ENCODE assay signal across 24 cellular contexts in genomic region chr17:75019146-75019545, GRCh38. TPM values are rescaled to one million over a fixed set of nuclear protein-coding genes. Genes with fewer than 3 reads are reported as not detected.
"Had no signal": no experiment of that assay in that cellular context is flagged by ENCODE, and none has a peak within 500 bp of the region (broad histone marks: within the 10 kb centered on the region; RNA-seq: fewer than 3 reads in every experiment).

No MANE protein-coding gene starts in this region.

- H3K9me3 Mint-ChIP-seq: activated CD4-positive, alpha-beta memory T cell treated with anti-CD3 and anti-CD28 coated beads, Interleukin-2, amount 10 ng/mL, durations not matched to agents 7 days and 5 days; activated CD4-positive, alpha-beta T cell treated with anti-CD3 and anti-CD28 coated beads, Interleukin-2, amount 10 ng/mL, durations not matched to agents 24 days and 14 days; activated naive CD4-positive, alpha-beta T cell treated with anti-CD3 and anti-CD28 coated beads, Interleukin-2, amount 10 ng/mL, durations not matched to agents 7 days and 5 days; dendritic cell treated with granulocyte-macrophage colony-stimulating factor and Interleukin-4, amounts not matched to agents 40 ng/mL and 50 ng/mL, for 4 days; immature natural killer cell; nephron; stimulated activated memory B cell treated with anti-CD40 and anti-IgM and Interleukin-4, amounts not matched to agents 10 μg/mL and 1 μg/mL and 100 μg/mL, for 72 hours had no signal

- H3K9me3 ChIP-seq: stomach, thoracic aorta had no signal

- FAIRE-seq: small intestine had no signal

- H3K27me3 ChIP-seq: cardiac muscle cell, hepatocyte, stomach had no signal

- H3K27ac ChIP-seq: cardiac muscle cell, hepatocyte, parathyroid adenoma, stomach, thoracic aorta had no signal

- H3K9ac ChIP-seq: parathyroid adenoma had no signal

- H3K4me3 Mint-ChIP-seq: activated CD4-positive, alpha-beta memory T cell treated with anti-CD3 and anti-CD28 coated beads, Interleukin-2, amount 10 ng/mL, durations not matched to agents 7 days and 5 days; activated CD4-positive, alpha-beta T cell treated with anti-CD3 and anti-CD28 coated beads, Interleukin-2, amount 10 ng/mL, durations not matched to agents 24 days and 14 days; activated CD8-positive, alpha-beta memory T cell treated with anti-CD3 and anti-CD28 coated beads, Interleukin-2, amount 10 ng/mL, durations not matched to agents 7 days and 5 days; activated naive CD4-positive, alpha-beta T cell treated with anti-CD3 and anti-CD28 coated beads, Interleukin-2, amount 10 ng/mL, durations not matched to agents 7 days and 5 days; dendritic cell treated with granulocyte-macrophage colony-stimulating factor and Interleukin-4, amounts not matched to agents 40 ng/mL and 50 ng/mL, for 4 days; immature natural killer cell; nephron; stimulated activated memory B cell treated with anti-CD40 and anti-IgM and Interleukin-4, amounts not matched to agents 10 μg/mL and 1 μg/mL and 100 μg/mL, for 72 hours had no signal

- H3K27ac Mint-ChIP-seq: activated CD4-positive, alpha-beta memory T cell treated with anti-CD3 and anti-CD28 coated beads, Interleukin-2, amount 10 ng/mL, durations not matched to agents 7 days and 5 days; activated CD4-positive, alpha-beta T cell treated with anti-CD3 and anti-CD28 coated beads, Interleukin-2, amount 10 ng/mL, durations not matched to agents 24 days and 14 days; activated CD8-positive, alpha-beta memory T cell treated with anti-CD3 and anti-CD28 coated beads, Interleukin-2, amount 10 ng/mL, durations not matched to agents 7 days and 5 days; activated naive CD4-positive, alpha-beta T cell treated with anti-CD3 and anti-CD28 coated beads, Interleukin-2, amount 10 ng/mL, durations not matched to agents 7 days and 5 days; dendritic cell treated with granulocyte-macrophage colony-stimulating factor and Interleukin-4, amounts not matched to agents 40 ng/mL and 50 ng/mL, for 4 days; immature natural killer cell; nephron; stimulated activated memory B cell treated with anti-CD40 and anti-IgM and Interleukin-4, amounts not matched to agents 10 μg/mL and 1 μg/mL and 100 μg/mL, for 72 hours had no signal

- ATAC-seq: activated CD8-positive, alpha-beta memory T cell treated with anti-CD3 and anti-CD28 coated beads, Interleukin-2, amount 10 ng/mL, durations not matched to agents 7 days and 5 days; left ventricle myocardium superior; sciatic nerve; stimulated activated memory B cell treated with anti-CD40 and anti-IgM and Interleukin-4, amounts not matched to agents 10 μg/mL and 1 μg/mL and 100 μg/mL, for 72 hours had no signal

- DNase-seq: activated CD4-positive, alpha-beta memory T cell treated with anti-CD3 and anti-CD28 coated beads, Interleukin-2, amount 10 ng/mL, durations not matched to agents 7 days and 5 days; activated CD4-positive, alpha-beta T cell treated with anti-CD3 and anti-CD28 coated beads, Interleukin-2, amount 10 ng/mL, durations not matched to agents 24 days and 14 days; activated CD8-positive, alpha-beta memory T cell treated with anti-CD3 and anti-CD28 coated beads, Interleukin-2, amount 10 ng/mL, durations not matched to agents 7 days and 5 days; activated effector memory CD4-positive, alpha-beta T cell treated with anti-CD3 and anti-CD28 coated beads, Interleukin-2, amount 50 U/mL, for 16 hours; activated naive CD4-positive, alpha-beta T cell treated with anti-CD3 and anti-CD28 coated beads, Interleukin-2, amount 10 ng/mL, durations not matched to agents 7 days and 5 days; activated T-cell treated with anti-CD3 and anti-CD28 coated beads for 4 hours; effector CD8-positive, alpha-beta T cell; foreskin melanocyte; glutamatergic neuron; immature natural killer cell; left ventricle myocardium superior; mammary epithelial cell; small intestine; stimulated activated CD4-positive, alpha-beta T cell treated with anti-CD3 and anti-CD28 coated beads, Interleukin-2, amount 100 ng/mL, for 24 hours; stomach; T1000 had no signal

- H3K4me2 ChIP-seq: hepatocyte had no signal

- H3K4me1 ChIP-seq: parathyroid adenoma had no signal

- H3K4me3 ChIP-seq: cardiac muscle cell, hepatocyte, stomach, thoracic aorta had no signal

- H2AFZ ChIP-seq: hepatocyte, parathyroid adenoma had no signal

- H3K27me3 Mint-ChIP-seq: activated CD4-positive, alpha-beta memory T cell treated with anti-CD3 and anti-CD28 coated beads, Interleukin-2, amount 10 ng/mL, durations not matched to agents 7 days and 5 days; activated CD4-positive, alpha-beta T cell treated with anti-CD3 and anti-CD28 coated beads, Interleukin-2, amount 10 ng/mL, durations not matched to agents 24 days and 14 days; activated CD8-positive, alpha-beta memory T cell treated with anti-CD3 and anti-CD28 coated beads, Interleukin-2, amount 10 ng/mL, durations not matched to agents 7 days and 5 days; activated naive CD4-positive, alpha-beta T cell treated with anti-CD3 and anti-CD28 coated beads, Interleukin-2, amount 10 ng/mL, durations not matched to agents 7 days and 5 days; dendritic cell treated with granulocyte-macrophage colony-stimulating factor and Interleukin-4, amounts not matched to agents 40 ng/mL and 50 ng/mL, for 4 days; stimulated activated memory B cell treated with anti-CD40 and anti-IgM and Interleukin-4, amounts not matched to agents 10 μg/mL and 1 μg/mL and 100 μg/mL, for 72 hours had no signal

- H3K4me1 Mint-ChIP-seq: nephron had no signal

RNA-seq across cellular contexts. Expression of gene CDR2L, which starts 31.7 kb away (rescaled TPM):
- polyA plus RNA-seq: immature natural killer cell had no signal

RNA-seq across cellular contexts. Expression of gene HID1, which starts 46.6 kb away (rescaled TPM):
- total RNA-seq: activated CD4-positive, alpha-beta T cell treated with anti-CD3 and anti-CD28 coated beads, Interleukin-2, amount 10 ng/mL, durations not matched to agents 24 days and 14 days; activated CD8-positive, alpha-beta memory T cell treated with anti-CD3 and anti-CD28 coated beads, Interleukin-2, amount 10 ng/mL, durations not matched to agents 7 days and 5 days had no signal
